8 cellular contexts compared by ENCODE assay signal in genomic region chr17:59830846-59831486, GRCh38.
DNase-seq lines count a peak whose midpoint lies in the region; ATAC-seq and TF ChIP-seq lines count a peak whose summit lies in the region.
"Had no signal": no experiment of that assay in that cellular context is flagged by ENCODE, and none has a peak within 500 bp of the region (broad histone marks: within the 10 kb centered on the region; RNA-seq: fewer than 3 reads in every experiment).

No MANE protein-coding gene starts in this region.

- H3K27ac ChIP-seq in HEK293 (ENCODE audit: extremely low read depth, low read depth, low read length) (0 out of 2 replicates have a peak overlapping the region, but pooled peaks have one; percentile 1), epithelial cell of prostate (peak overlapping the region; percentile 98)

- CTCF ChIA-PET in HEK293 (lab: Yijun Ruan, JAX): interaction anchor here (0.5 to 1.9 kb wide), 6 partner anchors 19 to 84 kb away, joined by 3 to 19 read pairs (median 4); no protein-coding TSS in a partner anchor

- ATAC-seq in GM18517 (IDR thresholded peaks at IDR 0.05; ENCODE audit: unreplicated experiment): no peak

- H3K4me1 ChIP-seq in HEK293 (ENCODE audit: control insufficient read depth, insufficient read depth, low read length): peaks cover 32% of the 10 kb centered on the region

- POLR2A ChIA-PET in HEK293 (lab: Yijun Ruan, JAX): interaction anchor here (1.0 to 1.4 kb wide), 3 partner anchors 9 to 77 kb away, joined by 3 to 4 read pairs (median 3); no protein-coding TSS in a partner anchor

- peak overlapping the region; percentile 96 for H3K27ac Mint-ChIP-seq in T-helper 1 cell treated with Interleukin-12 subunit alpha and Interleukin-12 subunit beta and Interleukin-4 antibody, amounts not matched to agents 30 μg/mL and 1 μg/mL, for 36 hours

- H3K36me3 Mint-ChIP-seq in T-helper 1 cell treated with Interleukin-12 subunit alpha and Interleukin-12 subunit beta and Interleukin-4 antibody, amounts not matched to agents 30 μg/mL and 1 μg/mL, for 36 hours (ENCODE audit: low read depth): peaks cover 9% of the 10 kb centered on the region

- no peak for DNase-seq in epithelial cell of prostate (ENCODE audit: low read depth, low spot score)
- DNase-seq in stimulated activated CD8-positive, alpha-beta memory T cell treated with anti-CD3 and anti-CD28 coated beads, Interleukin-4, amount 100 ng/mL, for 48 hours: peak; percentile 57
- no peak for DNase-seq in stimulated activated naive CD4-positive, alpha-beta T cell treated with Interleukin-2 at 50 U/mL for 16 hours (lab: John Stamatoyannopoulos, UW)
- DNase-seq in NCI-H2196 (lab: John Stamatoyannopoulos, UW; ENCODE audit: unreplicated experiment): no peak
- DNase-seq: cortex of kidney had no signal

- no peaks in the 10 kb centered on the region for H3K9me3 Mint-ChIP-seq in T-helper 1 cell treated with Interleukin-12 subunit alpha and Interleukin-12 subunit beta and Interleukin-4 antibody, amounts not matched to agents 30 μg/mL and 1 μg/mL, for 36 hours

- no peak overlapping the region for H3K4me3 ChIP-seq in HEK293 (ENCODE audit: low read depth, low read length)

- peaks cover 68% of the 10 kb centered on the region for H3K4me1 Mint-ChIP-seq in T-helper 1 cell treated with Interleukin-12 subunit alpha and Interleukin-12 subunit beta and Interleukin-4 antibody, amounts not matched to agents 30 μg/mL and 1 μg/mL, for 36 hours (ENCODE audit: low read depth)

- no peaks in the 10 kb centered on the region; a peak in 1 of 3 replicates for H3K36me3 ChIP-seq in HEK293 (ENCODE audit: control insufficient read depth in 2 of 2, insufficient read depth in 1 of 2, low read length in 2 of 2)

- no peaks in the 10 kb centered on the region for H3K9me3 ChIP-seq in HEK293 (ENCODE audit: control insufficient read depth, insufficient read depth, low read depth, low read length)

- H3K27me3 Mint-ChIP-seq in T-helper 1 cell treated with Interleukin-12 subunit alpha and Interleukin-12 subunit beta and Interleukin-4 antibody, amounts not matched to agents 30 μg/mL and 1 μg/mL, for 36 hours (ENCODE audit: low read depth): no peaks in the 10 kb centered on the region

- peak overlapping the region; percentile 82 for H3K4me3 Mint-ChIP-seq in T-helper 1 cell treated with Interleukin-12 subunit alpha and Interleukin-12 subunit beta and Interleukin-4 antibody, amounts not matched to agents 30 μg/mL and 1 μg/mL, for 36 hours

- TF ChIP-seq CTCF in HEK293 (tag by site-specific recombination; IDR thresholded peaks at IDR 0.05): no peak

TF ChIP-seq in HEK293, 187 proteins besides CTCF, POLR2A, EP300 and RAD21:
- TF ChIP-seq ZNF23 (tag by site-specific recombination; IDR thresholded peaks at IDR 0.05; ENCODE audit: borderline replicate concordance) (no peak), RBAK (tag by site-specific recombination; IDR thresholded peaks at IDR 0.05) (no peak), ZNF274 (IDR thresholded peaks at IDR 0.05; ENCODE audit: low read length) (no peak), ZNF274 (tag by site-specific recombination; IDR thresholded peaks at IDR 0.05; ENCODE audit: borderline replicate concordance) (no peak), ZNF341 (tag by site-specific recombination; IDR thresholded peaks at IDR 0.05; ENCODE audit: low read depth) (no peak), ZNF169 (tag by site-specific recombination; IDR thresholded peaks at IDR 0.05) (no peak), ZSCAN16 (tag by site-specific recombination; IDR thresholded peaks at IDR 0.05) (no peak), ZNF843 (tag by site-specific recombination; IDR thresholded peaks at IDR 0.05) (no peak), ZNF350 (tag by site-specific recombination; IDR thresholded peaks at IDR 0.05) (no peak), ZNF404 (tag by site-specific recombination; IDR thresholded peaks at IDR 0.05) (no peak), PRDM10 (tag by site-specific recombination; IDR thresholded peaks at IDR 0.05) (no peak), YY1 (tag by site-specific recombination; IDR thresholded peaks at IDR 0.05) (no peak), ZNF140 (tag by site-specific recombination; IDR thresholded peaks at IDR 0.05) (no peak), ELK4 (IDR thresholded peaks at IDR 0.05; ENCODE audit: borderline replicate concordance, low read depth, low read length) (no peak), ZNF514 (tag by site-specific recombination; IDR thresholded peaks at IDR 0.05) (no peak), ZNF560 (tag by site-specific recombination; IDR thresholded peaks at IDR 0.05; ENCODE audit: borderline replicate concordance) (no peak), ZNF610 (tag by site-specific recombination; IDR thresholded peaks at IDR 0.05; ENCODE audit: borderline replicate concordance) (no peak), KLF16 (tag by site-specific recombination; IDR thresholded peaks at IDR 0.05) (no peak), ZBTB48 (tag by site-specific recombination; IDR thresholded peaks at IDR 0.05) (no peak)
